25 cellular contexts compared by ENCODE assay signal in the genomic region with DNA sequence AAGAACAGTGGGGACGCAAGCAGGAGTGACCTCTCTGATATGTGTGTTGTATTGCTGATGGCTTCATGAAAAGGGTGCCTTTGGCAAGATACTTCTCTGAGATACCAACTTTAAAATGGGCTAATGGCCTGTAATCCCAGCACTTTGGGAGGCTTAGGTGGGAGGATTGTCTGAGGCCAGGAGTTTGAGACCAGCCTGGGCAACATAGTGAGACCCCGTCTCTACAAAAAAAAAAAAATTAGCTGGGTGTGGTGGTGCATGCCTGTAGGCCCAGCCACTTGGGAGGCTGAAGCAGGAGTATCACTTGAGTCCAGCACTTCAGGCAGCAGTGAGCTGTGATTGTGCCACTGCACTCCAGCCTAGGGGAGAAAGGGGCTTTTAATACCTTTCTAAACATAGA. TPM values are rescaled to one million over a fixed set of nuclear protein-coding genes. Genes with fewer than 3 reads are reported as not detected.
DNase-seq lines count a peak whose midpoint lies in the region; ATAC-seq and TF ChIP-seq lines count a peak whose summit lies in the region.
"Had no signal": no experiment of that assay in that cellular context is flagged by ENCODE, and none has a peak within 500 bp of the region (broad histone marks: within the 10 kb centered on the region; RNA-seq: fewer than 3 reads in every experiment).

No MANE protein-coding gene starts in this region.

- DNase-seq in natural killer cell (no peak), PC-9 (no peak), type B pancreatic cell (ENCODE audit: extremely low spot score, unreplicated experiment) (no peak), HuH-7.5 (ENCODE audit: low spot score) (no peak), COR-L47 (lab: John Stamatoyannopoulos, UW) (no peak)
- DNase-seq in natural killer cell treated with Interleukin-12 subunit alpha and Interleukin-12 subunit beta and Interleukin-15 and Interleukin-18, amount 100 ng/mL, for 72 hours (ENCODE audit: low spot score) = no peak
- DNase-seq in effector memory CD8-positive, alpha-beta T cell = no peak
- no peak for DNase-seq in activated CD8-positive, alpha-beta memory T cell treated with anti-CD3 and anti-CD28 coated beads for 24 hours
- DNase-seq: Calu3; CD4-positive, alpha-beta memory T cell; DMS79 treated with DMSO at 0.1 percent for 48 hours; GM23248; H9; HFFc6; IMR-90; KG1; MM.1S; NCI-H1417; NCI-H1694; NCI-H2029 treated with DMSO at 0.1 percent for 48 hours; NCI-H446 treated with DMSO at 0.1 percent for 48 hours; NCI-H526 treated with DMSO at 0.1 percent for 48 hours; Right ventricle myocardium superior; RPMI8226 had no signal

- TF ChIP-seq CTCF in natural killer cell (IDR thresholded peaks at IDR 0.05) = no peak
- TF ChIP-seq CTCF in PC-9 (conservative IDR thresholded peaks at IDR 0.05) = no peak
- TF ChIP-seq CTCF in type B pancreatic cell (conservative IDR thresholded peaks at IDR 0.05) = no peak

- H3K9me2 ChIP-seq in PC-9 (ENCODE audit: insufficient read depth) = no peaks in the 10 kb centered on the region

- H3K4me1 ChIP-seq in PC-9 (replicated peaks; ENCODE audit: insufficient read depth) = no peaks in the 10 kb centered on the region

- CTCF ChIA-PET in PC-9 (lab: Charles Lee) = no interaction called here

- no peak for ATAC-seq in natural killer cell
- no peak for ATAC-seq in natural killer cell treated with Interleukin-12 subunit alpha and Interleukin-12 subunit beta and Interleukin-15 and Interleukin-18, amount 100 ng/mL, for 72 hours
- no peak for ATAC-seq in effector memory CD8-positive, alpha-beta T cell (replicated peaks)

- peaks cover 99% of the 10 kb centered on the region for H3K79me2 ChIP-seq in PC-9 (ENCODE audit: low read depth)

- H3K36me3 Mint-ChIP-seq in natural killer cell = no peaks in the 10 kb centered on the region
- H3K36me3 Mint-ChIP-seq in natural killer cell treated with Interleukin-12 subunit alpha and Interleukin-12 subunit beta and Interleukin-15 and Interleukin-18, amount 100 ng/mL, for 72 hours = peaks cover 4% of the 10 kb centered on the region
- H3K36me3 Mint-ChIP-seq in effector memory CD8-positive, alpha-beta T cell (ENCODE audit: insufficient read depth) = peaks cover 3% of the 10 kb centered on the region
- H3K36me3 Mint-ChIP-seq in type B pancreatic cell = peaks cover 7% of the 10 kb centered on the region

- H3K9me3 ChIP-seq in PC-9 (ENCODE audit: insufficient read depth, low read depth) = no peaks in the 10 kb centered on the region

- peaks cover 5% of the 10 kb centered on the region; the same call in 1 of the 2 replicates for H3F3A ChIP-seq in PC-9 (ENCODE audit: insufficient read depth, low read depth)

- peaks cover 93% of the 10 kb centered on the region for H4K20me1 ChIP-seq in PC-9 (ENCODE audit: insufficient read depth)

- peak overlapping the region; percentile 21 to 34 for H3K27ac Mint-ChIP-seq in natural killer cell
- H3K27ac Mint-ChIP-seq in natural killer cell treated with Interleukin-12 subunit alpha and Interleukin-12 subunit beta and Interleukin-15 and Interleukin-18, amount 100 ng/mL, for 72 hours = peak overlapping the region in 1 of 2 donors; percentile 59
- H3K27ac Mint-ChIP-seq in effector memory CD8-positive, alpha-beta T cell = peak overlapping the region; percentile 4 to 65
- peak overlapping the region; percentile 7 for H3K27ac Mint-ChIP-seq in type B pancreatic cell
- H3K27ac Mint-ChIP-seq: HFFc6 had no signal

- H2AFZ ChIP-seq in PC-9 = no peak overlapping the region
- H2AFZ ChIP-seq: GM23248 had no signal

- TSS peak; percentile 1 for BruUV-seq in PC-9 (replicated peaks; lab: Mats Ljungman, UMichigan)

- H3K27me3 Mint-ChIP-seq in natural killer cell (ENCODE audit: low read depth in 2 of 2) (no peaks in the 10 kb centered on the region), type B pancreatic cell (no peaks in the 10 kb centered on the region)
- no peaks in the 10 kb centered on the region for H3K27me3 Mint-ChIP-seq in natural killer cell treated with Interleukin-12 subunit alpha and Interleukin-12 subunit beta and Interleukin-15 and Interleukin-18, amount 100 ng/mL, for 72 hours
- no peaks in the 10 kb centered on the region for H3K27me3 Mint-ChIP-seq in effector memory CD8-positive, alpha-beta T cell
- H3K27me3 Mint-ChIP-seq: CD4-positive, alpha-beta memory T cell had no signal

- H3K27ac ChIP-seq in PC-9 = no peak overlapping the region
- H3K27ac ChIP-seq: BLaER1, GM23248 had no signal

- intact Hi-C loops in natural killer cell (cut with micrococcal nuclease) = no loop called here
- intact Hi-C loops in PC-9 (cut with micrococcal nuclease; ENCODE audit: unreplicated experiment) = no loop called here

- no peak overlapping the region for H3K4me3 ChIP-seq in PC-9
- H3K4me3 ChIP-seq: BLaER1, GM23248 had no signal

- H3K4me1 Mint-ChIP-seq in natural killer cell (peaks cover 51 to 61% of the 10 kb centered on the region in 2 donors), type B pancreatic cell (ENCODE audit: unreplicated experiment) (peaks cover 12% of the 10 kb centered on the region)
- H3K4me1 Mint-ChIP-seq in natural killer cell treated with Interleukin-12 subunit alpha and Interleukin-12 subunit beta and Interleukin-15 and Interleukin-18, amount 100 ng/mL, for 72 hours (ENCODE audit: low read depth in 2 of 2) = peaks cover 44 to 45% of the 10 kb centered on the region in 2 donors
- peaks cover 38 to 64% of the 10 kb centered on the region in 2 donors for H3K4me1 Mint-ChIP-seq in effector memory CD8-positive, alpha-beta T cell (ENCODE audit: low read depth in 2 of 2)

- H3K4me3 Mint-ChIP-seq in natural killer cell = no peak overlapping the region
- H3K4me3 Mint-ChIP-seq in natural killer cell treated with Interleukin-12 subunit alpha and Interleukin-12 subunit beta and Interleukin-15 and Interleukin-18, amount 100 ng/mL, for 72 hours = no peak overlapping the region
- H3K4me3 Mint-ChIP-seq in effector memory CD8-positive, alpha-beta T cell = peak overlapping the region in 1 of 2 donors; percentile 32
- no peak overlapping the region for H3K4me3 Mint-ChIP-seq in type B pancreatic cell
- H3K4me3 Mint-ChIP-seq: H9, HFFc6 had no signal

- no peaks in the 10 kb centered on the region for H3K9me3 Mint-ChIP-seq in natural killer cell
- no peaks in the 10 kb centered on the region for H3K9me3 Mint-ChIP-seq in natural killer cell treated with Interleukin-12 subunit alpha and Interleukin-12 subunit beta and Interleukin-15 and Interleukin-18, amount 100 ng/mL, for 72 hours
- no peaks in the 10 kb centered on the region for H3K9me3 Mint-ChIP-seq in effector memory CD8-positive, alpha-beta T cell
- no peaks in the 10 kb centered on the region for H3K9me3 Mint-ChIP-seq in type B pancreatic cell
- H3K9me3 Mint-ChIP-seq: CD4-positive, alpha-beta memory T cell; HFFc6 had no signal

- 0 out of 2 replicates have a peak, but pooled peaks cover 4% of the 10 kb centered on the region for H3K36me3 ChIP-seq in PC-9 (ENCODE audit: low read depth)

- H3K4me2 ChIP-seq in PC-9 = no peak overlapping the region
- H3K4me2 ChIP-seq: BLaER1 had no signal

- no peaks in the 10 kb centered on the region for H3K27me3 ChIP-seq in PC-9 (ENCODE audit: insufficient read depth, low read depth)
- H3K27me3 ChIP-seq: BLaER1 had no signal

- POLR2A ChIA-PET in PC-9 (lab: Charles Lee; ENCODE audit: unreplicated experiment) = no interaction called here

RNA-seq across cellular contexts. Expression of a gene that starts 9.8 kb away (rescaled TPM):
- total RNA-seq in natural killer cell (100 to 1,000 TPM; 190 to 225 (median 224) TPM), PC-9 (2021) (69.6 and 79.0 TPM in 2 replicates), type B pancreatic cell (ENCODE audit: low replicate concordance) (74.7 and 82.4 TPM in 2 replicates)
- total RNA-seq in natural killer cell treated with Interleukin-12 subunit alpha and Interleukin-12 subunit beta and Interleukin-15 and Interleukin-18, amount 100 ng/mL, for 72 hours = 100 to 1,000 TPM; 142 to 191 TPM
